In the genomic region with DNA sequence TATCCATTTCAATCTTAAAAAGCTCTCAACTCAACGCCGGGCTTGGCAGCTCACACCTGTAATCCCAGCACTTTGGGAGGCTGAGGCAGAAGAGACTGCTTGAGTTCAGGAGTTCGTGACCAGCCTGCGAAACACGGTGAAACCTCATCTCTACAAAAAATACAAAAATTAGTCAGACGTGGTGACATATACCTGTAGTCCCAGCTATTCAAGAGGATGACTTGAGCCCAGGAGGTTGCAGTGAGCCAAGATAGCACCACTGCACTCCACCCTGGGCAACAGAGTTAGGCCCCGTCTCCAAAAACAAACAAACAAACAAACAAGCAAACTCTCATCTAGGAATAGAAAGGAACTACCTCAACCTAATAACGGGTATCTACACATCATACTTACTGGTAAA, we compare ENCODE assay signal across 2 cellular contexts.
TF ChIP-seq lines count a peak whose summit lies in the region.

No MANE protein-coding gene starts in this region.

TF ChIP-seq in WTC11, 78 proteins besides CTCF, POLR2A, EP300 and RAD21 (continues in another document):
- TF ChIP-seq, protein P1, sequence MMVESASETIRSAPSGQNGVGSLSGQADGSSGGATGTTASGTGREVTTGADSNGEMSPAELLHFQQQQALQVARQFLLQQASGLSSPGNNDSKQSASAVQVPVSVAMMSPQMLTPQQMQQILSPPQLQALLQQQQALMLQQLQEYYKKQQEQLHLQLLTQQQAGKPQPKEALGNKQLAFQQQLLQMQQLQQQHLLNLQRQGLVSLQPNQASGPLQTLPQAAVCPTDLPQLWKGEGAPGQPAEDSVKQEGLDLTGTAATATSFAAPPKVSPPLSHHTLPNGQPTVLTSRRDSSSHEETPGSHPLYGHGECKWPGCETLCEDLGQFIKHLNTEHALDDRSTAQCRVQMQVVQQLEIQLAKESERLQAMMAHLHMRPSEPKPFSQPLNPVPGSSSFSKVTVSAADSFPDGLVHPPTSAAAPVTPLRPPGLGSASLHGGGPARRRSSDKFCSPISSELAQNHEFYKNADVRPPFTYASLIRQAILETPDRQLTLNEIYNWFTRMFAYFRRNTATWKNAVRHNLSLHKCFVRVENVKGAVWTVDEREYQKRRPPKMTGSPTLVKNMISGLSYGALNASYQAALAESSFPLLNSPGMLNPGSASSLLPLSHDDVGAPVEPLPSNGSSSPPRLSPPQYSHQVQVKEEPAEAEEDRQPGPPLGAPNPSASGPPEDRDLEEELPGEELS (CRISPR knock-in tag; IDR thresholded peaks at IDR 0.05) = no peak
- no peak for TF ChIP-seq TEAD4 (CRISPR knock-in tag; IDR thresholded peaks at IDR 0.05)
- no peak for TF ChIP-seq ZNF232 (CRISPR knock-in tag; IDR thresholded peaks at IDR 0.05)
- TF ChIP-seq, protein P2, sequence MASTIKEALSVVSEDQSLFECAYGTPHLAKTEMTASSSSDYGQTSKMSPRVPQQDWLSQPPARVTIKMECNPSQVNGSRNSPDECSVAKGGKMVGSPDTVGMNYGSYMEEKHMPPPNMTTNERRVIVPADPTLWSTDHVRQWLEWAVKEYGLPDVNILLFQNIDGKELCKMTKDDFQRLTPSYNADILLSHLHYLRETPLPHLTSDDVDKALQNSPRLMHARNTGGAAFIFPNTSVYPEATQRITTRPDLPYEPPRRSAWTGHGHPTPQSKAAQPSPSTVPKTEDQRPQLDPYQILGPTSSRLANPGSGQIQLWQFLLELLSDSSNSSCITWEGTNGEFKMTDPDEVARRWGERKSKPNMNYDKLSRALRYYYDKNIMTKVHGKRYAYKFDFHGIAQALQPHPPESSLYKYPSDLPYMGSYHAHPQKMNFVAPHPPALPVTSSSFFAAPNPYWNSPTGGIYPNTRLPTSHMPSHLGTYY (CRISPR knock-in tag; IDR thresholded peaks at IDR 0.05) = no peak
- TF ChIP-seq, protein P3, sequence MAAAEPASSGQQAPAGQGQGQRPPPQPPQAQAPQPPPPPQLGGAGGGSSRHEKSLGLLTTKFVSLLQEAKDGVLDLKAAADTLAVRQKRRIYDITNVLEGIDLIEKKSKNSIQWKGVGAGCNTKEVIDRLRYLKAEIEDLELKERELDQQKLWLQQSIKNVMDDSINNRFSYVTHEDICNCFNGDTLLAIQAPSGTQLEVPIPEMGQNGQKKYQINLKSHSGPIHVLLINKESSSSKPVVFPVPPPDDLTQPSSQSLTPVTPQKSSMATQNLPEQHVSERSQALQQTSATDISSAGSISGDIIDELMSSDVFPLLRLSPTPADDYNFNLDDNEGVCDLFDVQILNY (CRISPR knock-in tag; IDR thresholded peaks at IDR 0.05) = no peak
- TF ChIP-seq SP1 (CRISPR knock-in tag; conservative IDR thresholded peaks at IDR 0.05) = no peak
- TF ChIP-seq, protein P4, sequence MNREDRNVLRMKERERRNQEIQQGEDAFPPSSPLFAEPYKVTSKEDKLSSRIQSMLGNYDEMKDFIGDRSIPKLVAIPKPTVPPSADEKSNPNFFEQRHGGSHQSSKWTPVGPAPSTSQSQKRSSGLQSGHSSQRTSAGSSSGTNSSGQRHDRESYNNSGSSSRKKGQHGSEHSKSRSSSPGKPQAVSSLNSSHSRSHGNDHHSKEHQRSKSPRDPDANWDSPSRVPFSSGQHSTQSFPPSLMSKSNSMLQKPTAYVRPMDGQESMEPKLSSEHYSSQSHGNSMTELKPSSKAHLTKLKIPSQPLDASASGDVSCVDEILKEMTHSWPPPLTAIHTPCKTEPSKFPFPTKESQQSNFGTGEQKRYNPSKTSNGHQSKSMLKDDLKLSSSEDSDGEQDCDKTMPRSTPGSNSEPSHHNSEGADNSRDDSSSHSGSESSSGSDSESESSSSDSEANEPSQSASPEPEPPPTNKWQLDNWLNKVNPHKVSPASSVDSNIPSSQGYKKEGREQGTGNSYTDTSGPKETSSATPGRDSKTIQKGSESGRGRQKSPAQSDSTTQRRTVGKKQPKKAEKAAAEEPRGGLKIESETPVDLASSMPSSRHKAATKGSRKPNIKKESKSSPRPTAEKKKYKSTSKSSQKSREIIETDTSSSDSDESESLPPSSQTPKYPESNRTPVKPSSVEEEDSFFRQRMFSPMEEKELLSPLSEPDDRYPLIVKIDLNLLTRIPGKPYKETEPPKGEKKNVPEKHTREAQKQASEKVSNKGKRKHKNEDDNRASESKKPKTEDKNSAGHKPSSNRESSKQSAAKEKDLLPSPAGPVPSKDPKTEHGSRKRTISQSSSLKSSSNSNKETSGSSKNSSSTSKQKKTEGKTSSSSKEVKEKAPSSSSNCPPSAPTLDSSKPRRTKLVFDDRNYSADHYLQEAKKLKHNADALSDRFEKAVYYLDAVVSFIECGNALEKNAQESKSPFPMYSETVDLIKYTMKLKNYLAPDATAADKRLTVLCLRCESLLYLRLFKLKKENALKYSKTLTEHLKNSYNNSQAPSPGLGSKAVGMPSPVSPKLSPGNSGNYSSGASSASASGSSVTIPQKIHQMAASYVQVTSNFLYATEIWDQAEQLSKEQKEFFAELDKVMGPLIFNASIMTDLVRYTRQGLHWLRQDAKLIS (CRISPR knock-in tag; IDR thresholded peaks at IDR 0.05; ENCODE audit: borderline replicate concordance) = no peak
- no peak for TF ChIP-seq SMAD3 (CRISPR knock-in tag; IDR thresholded peaks at IDR 0.05; ENCODE audit: borderline replicate concordance)
- TF ChIP-seq, protein P5, sequence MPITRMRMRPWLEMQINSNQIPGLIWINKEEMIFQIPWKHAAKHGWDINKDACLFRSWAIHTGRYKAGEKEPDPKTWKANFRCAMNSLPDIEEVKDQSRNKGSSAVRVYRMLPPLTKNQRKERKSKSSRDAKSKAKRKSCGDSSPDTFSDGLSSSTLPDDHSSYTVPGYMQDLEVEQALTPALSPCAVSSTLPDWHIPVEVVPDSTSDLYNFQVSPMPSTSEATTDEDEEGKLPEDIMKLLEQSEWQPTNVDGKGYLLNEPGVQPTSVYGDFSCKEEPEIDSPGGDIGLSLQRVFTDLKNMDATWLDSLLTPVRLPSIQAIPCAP (CRISPR knock-in tag; IDR thresholded peaks at IDR 0.05) = no peak
- no peak for TF ChIP-seq JAZF1 (CRISPR knock-in tag; IDR thresholded peaks at IDR 0.05)
- no peak for TF ChIP-seq NFYB (CRISPR knock-in tag; conservative IDR thresholded peaks at IDR 0.05; ENCODE audit: low read depth)
- no peak for TF ChIP-seq CREM (CRISPR knock-in tag; IDR thresholded peaks at IDR 0.05)
- TF ChIP-seq, protein P6, sequence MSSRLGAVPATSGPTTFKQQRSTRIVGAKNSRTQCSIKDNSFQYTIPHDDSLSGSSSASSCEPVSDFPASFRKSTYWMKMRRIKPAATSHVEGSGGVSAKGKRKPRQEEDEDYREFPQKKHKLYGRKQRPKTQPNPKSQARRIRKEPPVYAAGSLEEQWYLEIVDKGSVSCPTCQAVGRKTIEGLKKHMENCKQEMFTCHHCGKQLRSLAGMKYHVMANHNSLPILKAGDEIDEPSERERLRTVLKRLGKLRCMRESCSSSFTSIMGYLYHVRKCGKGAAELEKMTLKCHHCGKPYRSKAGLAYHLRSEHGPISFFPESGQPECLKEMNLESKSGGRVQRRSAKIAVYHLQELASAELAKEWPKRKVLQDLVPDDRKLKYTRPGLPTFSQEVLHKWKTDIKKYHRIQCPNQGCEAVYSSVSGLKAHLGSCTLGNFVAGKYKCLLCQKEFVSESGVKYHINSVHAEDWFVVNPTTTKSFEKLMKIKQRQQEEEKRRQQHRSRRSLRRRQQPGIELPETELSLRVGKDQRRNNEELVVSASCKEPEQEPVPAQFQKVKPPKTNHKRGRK (CRISPR knock-in tag; IDR thresholded peaks at IDR 0.05; ENCODE audit: borderline replicate concordance) = no peak

TF ChIP-seq in GM12878, 131 proteins besides CTCF, POLR2A, EP300 and RAD21:
- TF ChIP-seq, protein P7, sequence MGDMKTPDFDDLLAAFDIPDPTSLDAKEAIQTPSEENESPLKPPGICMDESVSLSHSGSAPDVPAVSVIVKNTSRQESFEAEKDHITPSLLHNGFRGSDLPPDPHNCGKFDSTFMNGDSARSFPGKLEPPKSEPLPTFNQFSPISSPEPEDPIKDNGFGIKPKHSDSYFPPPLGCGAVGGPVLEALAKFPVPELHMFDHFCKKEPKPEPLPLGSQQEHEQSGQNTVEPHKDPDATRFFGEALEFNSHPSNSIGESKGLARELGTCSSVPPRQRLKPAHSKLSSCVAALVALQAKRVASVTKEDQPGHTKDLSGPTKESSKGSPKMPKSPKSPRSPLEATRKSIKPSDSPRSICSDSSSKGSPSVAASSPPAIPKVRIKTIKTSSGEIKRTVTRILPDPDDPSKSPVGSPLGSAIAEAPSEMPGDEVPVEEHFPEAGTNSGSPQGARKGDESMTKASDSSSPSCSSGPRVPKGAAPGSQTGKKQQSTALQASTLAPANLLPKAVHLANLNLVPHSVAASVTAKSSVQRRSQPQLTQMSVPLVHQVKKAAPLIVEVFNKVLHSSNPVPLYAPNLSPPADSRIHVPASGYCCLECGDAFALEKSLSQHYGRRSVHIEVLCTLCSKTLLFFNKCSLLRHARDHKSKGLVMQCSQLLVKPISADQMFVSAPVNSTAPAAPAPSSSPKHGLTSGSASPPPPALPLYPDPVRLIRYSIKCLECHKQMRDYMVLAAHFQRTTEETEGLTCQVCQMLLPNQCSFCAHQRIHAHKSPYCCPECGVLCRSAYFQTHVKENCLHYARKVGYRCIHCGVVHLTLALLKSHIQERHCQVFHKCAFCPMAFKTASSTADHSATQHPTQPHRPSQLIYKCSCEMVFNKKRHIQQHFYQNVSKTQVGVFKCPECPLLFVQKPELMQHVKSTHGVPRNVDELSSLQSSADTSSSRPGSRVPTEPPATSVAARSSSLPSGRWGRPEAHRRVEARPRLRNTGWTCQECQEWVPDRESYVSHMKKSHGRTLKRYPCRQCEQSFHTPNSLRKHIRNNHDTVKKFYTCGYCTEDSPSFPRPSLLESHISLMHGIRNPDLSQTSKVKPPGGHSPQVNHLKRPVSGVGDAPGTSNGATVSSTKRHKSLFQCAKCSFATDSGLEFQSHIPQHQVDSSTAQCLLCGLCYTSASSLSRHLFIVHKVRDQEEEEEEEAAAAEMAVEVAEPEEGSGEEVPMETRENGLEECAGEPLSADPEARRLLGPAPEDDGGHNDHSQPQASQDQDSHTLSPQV (IDR thresholded peaks at IDR 0.05) = no peak
- TF ChIP-seq CREM (IDR thresholded peaks at IDR 0.05; ENCODE audit: low read depth) (0 out of 2 replicates have a peak, but pooled peaks have one; percentile 20), HCFC1 (IDR thresholded peaks at IDR 0.05; ENCODE audit: low read length) (no peak), ATF7 (IDR thresholded peaks at IDR 0.05; ENCODE audit: low read depth) (no peak), JUNB (IDR thresholded peaks at IDR 0.05) (peak; percentile 55), SIN3A (IDR thresholded peaks at IDR 0.05; ENCODE audit: low read depth, low read length) (no peak), CHD1 (IDR thresholded peaks at IDR 0.05; ENCODE audit: low read depth, low read length) (no peak)
- TF ChIP-seq, protein P8, sequence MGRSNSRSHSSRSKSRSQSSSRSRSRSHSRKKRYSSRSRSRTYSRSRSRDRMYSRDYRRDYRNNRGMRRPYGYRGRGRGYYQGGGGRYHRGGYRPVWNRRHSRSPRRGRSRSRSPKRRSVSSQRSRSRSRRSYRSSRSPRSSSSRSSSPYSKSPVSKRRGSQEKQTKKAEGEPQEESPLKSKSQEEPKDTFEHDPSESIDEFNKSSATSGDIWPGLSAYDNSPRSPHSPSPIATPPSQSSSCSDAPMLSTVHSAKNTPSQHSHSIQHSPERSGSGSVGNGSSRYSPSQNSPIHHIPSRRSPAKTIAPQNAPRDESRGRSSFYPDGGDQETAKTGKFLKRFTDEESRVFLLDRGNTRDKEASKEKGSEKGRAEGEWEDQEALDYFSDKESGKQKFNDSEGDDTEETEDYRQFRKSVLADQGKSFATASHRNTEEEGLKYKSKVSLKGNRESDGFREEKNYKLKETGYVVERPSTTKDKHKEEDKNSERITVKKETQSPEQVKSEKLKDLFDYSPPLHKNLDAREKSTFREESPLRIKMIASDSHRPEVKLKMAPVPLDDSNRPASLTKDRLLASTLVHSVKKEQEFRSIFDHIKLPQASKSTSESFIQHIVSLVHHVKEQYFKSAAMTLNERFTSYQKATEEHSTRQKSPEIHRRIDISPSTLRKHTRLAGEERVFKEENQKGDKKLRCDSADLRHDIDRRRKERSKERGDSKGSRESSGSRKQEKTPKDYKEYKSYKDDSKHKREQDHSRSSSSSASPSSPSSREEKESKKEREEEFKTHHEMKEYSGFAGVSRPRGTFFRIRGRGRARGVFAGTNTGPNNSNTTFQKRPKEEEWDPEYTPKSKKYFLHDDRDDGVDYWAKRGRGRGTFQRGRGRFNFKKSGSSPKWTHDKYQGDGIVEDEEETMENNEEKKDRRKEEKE (IDR thresholded peaks at IDR 0.05) = no peak
